Comparison of ENCODE assay signal across 25 cellular contexts in genomic region chr14:67497216-67497615, GRCh38. TPM values are rescaled to one million over a fixed set of nuclear protein-coding genes. Genes with fewer than 3 reads are reported as not detected.
DNase-seq lines count a peak whose midpoint lies in the region; FAIRE-seq and TF ChIP-seq lines count a peak whose summit lies in the region.
"Had no signal": no experiment of that assay in that cellular context is flagged by ENCODE, and none has a peak within 500 bp of the region (broad histone marks: within the 10 kb centered on the region; RNA-seq: fewer than 3 reads in every experiment).

No MANE protein-coding gene starts in this region.

- H3K4me1 ChIP-seq in kidney (ENCODE audit: control insufficient read depth in 1 of 2, insufficient read depth in 1 of 2, low read depth in 1 of 2, low read length in 2 of 2) (no peaks in the 10 kb centered on the region), trophoblast cell (ENCODE audit: control insufficient read depth in 1 of 2, insufficient read depth in 2 of 2, low read length in 2 of 2) (no peaks in the 10 kb centered on the region), spleen (peaks cover 0 to 8% (median 2%) of the 10 kb centered on the region in 6 donors)
- H3K4me1 ChIP-seq: BLaER1 had no signal

- H3K4me3 ChIP-seq in kidney (ENCODE audit: low read length in 2 of 2): no peak overlapping the region
- H3K4me3 ChIP-seq in trophoblast cell (ENCODE audit: low read depth, low read length): peak overlapping the region; percentile 51
- no peak overlapping the region for H3K4me3 ChIP-seq in spleen
- H3K4me3 ChIP-seq: BLaER1 had no signal

- no peak overlapping the region for H2BK120ac ChIP-seq in trophoblast cell (ENCODE audit: insufficient read depth, low read length, poor library complexity)

- no peak overlapping the region for H2AFZ ChIP-seq in trophoblast cell (ENCODE audit: insufficient read depth, low read length, poor library complexity)

- H3K18ac ChIP-seq in trophoblast cell (ENCODE audit: low read length): no peak overlapping the region

- no peak for TF ChIP-seq POLR2A in spleen (IDR thresholded peaks at IDR 0.05)

- H3K27me3 ChIP-seq in trophoblast cell (ENCODE audit: insufficient read depth, low read length) (no peaks in the 10 kb centered on the region), spleen (replicated peaks in 1 of 7) (no peaks in the 10 kb centered on the region)
- H3K27me3 ChIP-seq: BE2C, BLaER1 had no signal

- H3K27ac ChIP-seq in kidney (ENCODE audit: low read depth in 2 of 2, low read length in 2 of 2) (no peak overlapping the region), trophoblast cell (ENCODE audit: low read depth, low read length) (no peak overlapping the region), spleen (no peak overlapping the region)
- H3K27ac ChIP-seq: BLaER1 had no signal

- no peak overlapping the region for H3K9ac ChIP-seq in kidney (ENCODE audit: low read length in 2 of 2)
- no peak overlapping the region for H3K9ac ChIP-seq in trophoblast cell (ENCODE audit: low read length)
- H3K9ac ChIP-seq: BLaER1 had no signal

- H3K14ac ChIP-seq in trophoblast cell (ENCODE audit: low read length): no peak overlapping the region

- TF ChIP-seq CTCF in kidney (IDR thresholded peaks at IDR 0.05; ENCODE audit: borderline replicate concordance, extremely low read depth, insufficient read depth) (no peak), spleen (IDR thresholded peaks at IDR 0.05 in 8 of 11, conservative IDR thresholded peaks at IDR 0.05 in 3 of 11) (no peak)

- no peaks in the 10 kb centered on the region for H3K79me2 ChIP-seq in trophoblast cell (ENCODE audit: control insufficient read depth, insufficient read depth, low read length, poor library complexity)

- no peak overlapping the region for H4K12ac ChIP-seq in trophoblast cell (ENCODE audit: low read depth, low read length)

- no peak overlapping the region for H2BK12ac ChIP-seq in trophoblast cell (ENCODE audit: low read length)

- H3K9me3 ChIP-seq in kidney (ENCODE audit: control insufficient read depth in 1 of 2, low read length in 2 of 2) (peaks cover 0 to 4% of the 10 kb centered on the region in 2 donors), trophoblast cell (ENCODE audit: insufficient read depth, low read depth, low read length) (peaks cover 16% of the 10 kb centered on the region), spleen (peaks cover 0 to 25% (median 18%) of the 10 kb centered on the region in 8 donors)

- no CpG with 5 or more reads among the region's 13 CpGs for WGBS in trophoblast cell (ENCODE audit: extremely low coverage, insufficient coverage, insufficient read length)
- 87 to 92% (median 89%) methylated on average over 13 of the region's 13 CpGs for WGBS in spleen, 5 donors

- DNase-seq in kidney (peak; percentile 45), trophoblast cell (peak; percentile 94 to 95), NCI-H1417 (lab: John Stamatoyannopoulos, UW) (no peak), EL (no peak), spleen (no peak)
- DNase-seq: 8988T; ACHN; BE2C; C1 segment of cervical spinal cord; CD4-positive, alpha-beta memory T cell; CD4-positive, CD25-positive, alpha-beta regulatory T cell; CD8-positive, alpha-beta memory T cell; COR-L47; DMS 273 treated with DMSO at 0.1 percent for 48 hours; DMS153; DMS53; DMS79; DND-41; GF-D8 had no signal

- no peaks in the 10 kb centered on the region for H3K79me1 ChIP-seq in trophoblast cell (ENCODE audit: low read length)

- H4K91ac ChIP-seq in trophoblast cell (ENCODE audit: low read depth, low read length): no peak overlapping the region

- no peak for FAIRE-seq in kidney (lab: Jason Lieb, UNC)
- FAIRE-seq: A204.1, G401.6, GM19239 had no signal

- H2AK5ac ChIP-seq in trophoblast cell (ENCODE audit: low read length): no peak overlapping the region

- no peak overlapping the region for H3K4me2 ChIP-seq in trophoblast cell (ENCODE audit: low read length)
- H3K4me2 ChIP-seq: BLaER1 had no signal

- intact Hi-C loops in kidney (cut with DNase I): no loop called here
- intact Hi-C loops in spleen (cut with DNase I; ENCODE audit: low total_unique reads): no loop called here

- no peak overlapping the region for H4K8ac ChIP-seq in trophoblast cell (ENCODE audit: low read depth, low read length)

- no peak overlapping the region for H3K23ac ChIP-seq in trophoblast cell (ENCODE audit: low read length)

- H2BK5ac ChIP-seq in trophoblast cell (ENCODE audit: low read depth, low read length, poor library complexity): no peak overlapping the region

- no peaks in the 10 kb centered on the region for H3K36me3 ChIP-seq in kidney (ENCODE audit: control insufficient read depth in 1 of 2, insufficient read depth in 2 of 2, low read length in 2 of 2)
- H3K36me3 ChIP-seq in trophoblast cell (ENCODE audit: control insufficient read depth in 1 of 2, insufficient read depth in 2 of 2, low read length in 2 of 2): no peaks in the 10 kb centered on the region
- peaks cover 0 to 4% (median 0%) of the 10 kb centered on the region in 6 donors for H3K36me3 ChIP-seq in spleen
- H3K36me3 ChIP-seq: BE2C had no signal

- no peak overlapping the region for H3K4ac ChIP-seq in trophoblast cell (ENCODE audit: low read depth, low read length)

RNA-seq across cellular contexts. Expression of gene TMEM229B, which starts 8.7 kb away (rescaled TPM):
- total RNA-seq in kidney: 7.8 TPM
- 3.1 TPM for polyA plus RNA-seq in kidney (ENCODE audit: insufficient read depth, low read depth, low replicate concordance)
- 0.08 TPM in 2 replicates for polyA plus RNA-seq in trophoblast cell (2013)
- 10 to 100 TPM; 20.1 to 36.0 (median 29.0) TPM for total RNA-seq in spleen
- polyA plus RNA-seq in spleen: 10 to 100 TPM in 1 of 3 donors, 1 to 10 TPM in 2; 3.0 to 10.0 (median 3.4) TPM
- total RNA-seq: A673 had no signal

RNA-seq across cellular contexts. Expression of gene PLEKHH1, which starts 35.9 kb away (rescaled TPM):
- total RNA-seq in kidney (26.2 TPM), spleen (1 to 10 TPM; 1.7 to 7.1 (median 5.0) TPM)
- polyA plus RNA-seq in kidney (ENCODE audit: insufficient read depth, low read depth, low replicate concordance) (9.1 TPM), spleen (1 to 10 TPM in 2 of 3 donors, under 1 TPM in 1; 0.56 to 5.1 (median 1.1) TPM)
- polyA plus RNA-seq in trophoblast cell (2013): 5.5 and 5.9 TPM in 2 replicates
- polyA plus RNA-seq: CD14-positive monocyte; CD8-positive, alpha-beta memory T cell had no signal

Comparison
In these comparisons a context has a peak if more than half of its experiments do, and no peak if none do; other contexts are left out.
1. DNase-seq: peak in kidney (single experiment) and trophoblast cell (2 of 2); none in NCI-H1417 (0 of 3), EL (single experiment) and spleen (single experiment).